In genomic region chr3:160577551-160578195, GRCh38 we compare ENCODE assay signal across 10 cellular contexts. TPM values are rescaled to one million over a fixed set of nuclear protein-coding genes. Genes with fewer than 3 reads are reported as not detected.
DNase-seq lines count a peak whose midpoint lies in the region; ATAC-seq and TF ChIP-seq lines count a peak whose summit lies in the region.
"Had no signal": no experiment of that assay in that cellular context is flagged by ENCODE, and none has a peak within 500 bp of the region (broad histone marks: within the 10 kb centered on the region; RNA-seq: fewer than 3 reads in every experiment).

No MANE protein-coding gene starts in this region.

- ATAC-seq in HCT116 (peak; percentile 91), GM18502 (IDR thresholded peaks at IDR 0.05; ENCODE audit: poor library complexity, unreplicated experiment) (no peak)

- peak; percentile 79 for TF ChIP-seq RAD21 in HCT116 (IDR thresholded peaks at IDR 0.05; ENCODE audit: low read depth)

- CTCF ChIA-PET in HCT116 (lab: Charles Lee), result interaction anchor here (0.6 to 0.7 kb wide), 2 partner anchors 9 to 367 kb away, joined by 3 read pairs; no protein-coding TSS in a partner anchor
- CTCF ChIA-PET in activated naive CD4-positive, alpha-beta T cell treated with anti-CD3 and anti-CD28 coated beads for 36 hours (lab: Charles Lee), result no interaction called here

- H3K27ac Mint-ChIP-seq in progenitor cell of endocrine pancreas, result no peak overlapping the region
- H3K27ac Mint-ChIP-seq in activated naive CD4-positive, alpha-beta T cell treated with anti-CD3 and anti-CD28 coated beads for 36 hours, result no peak overlapping the region
- H3K27ac Mint-ChIP-seq: activated CD4-positive, alpha-beta memory T cell treated with anti-CD3 and anti-CD28 coated beads for 36 hours; memory B cell had no signal

- H3K36me3 ChIP-seq in HCT116 (ENCODE audit: control insufficient read depth in 1 of 2, insufficient read depth in 2 of 2, low read length in 2 of 2) (no peaks in the 10 kb centered on the region), OCI-LY3 (replicated peaks; ENCODE audit: low read depth, low read length) (no peaks in the 10 kb centered on the region), fibroblast of lung (ENCODE audit: control insufficient read depth, insufficient read depth, low read length) (no peaks in the 10 kb centered on the region)

- intact Hi-C loops in HCT116 (cut with micrococcal nuclease), result loop anchor here (1.0 to 10.0 kb wide), 3 partner anchors 365 to 847 kb away; partner anchors contain the start of gene NMD3
- intact Hi-C loops in activated naive CD4-positive, alpha-beta T cell treated with anti-CD3 and anti-CD28 coated beads for 36 hours (cut with micrococcal nuclease), result no loop called here

- no peaks in the 10 kb centered on the region for H3K9me2 ChIP-seq in HCT116 (ENCODE audit: insufficient read depth)

- no peak overlapping the region for H3K9ac ChIP-seq in HCT116 (ENCODE audit: low read length)
- no peak overlapping the region for H3K9ac ChIP-seq in OCI-LY3 (ENCODE audit: low read length)
- no peak overlapping the region for H3K9ac ChIP-seq in fibroblast of lung (ENCODE audit: insufficient read depth, low read length)

- H3K4me1 Mint-ChIP-seq in progenitor cell of endocrine pancreas (ENCODE audit: low read depth), result no peaks in the 10 kb centered on the region
- H3K4me1 Mint-ChIP-seq in activated naive CD4-positive, alpha-beta T cell treated with anti-CD3 and anti-CD28 coated beads for 36 hours (ENCODE audit: low read depth), result no peaks in the 10 kb centered on the region
- H3K4me1 Mint-ChIP-seq: memory B cell had no signal

- H3K4me3 Mint-ChIP-seq in progenitor cell of endocrine pancreas (ENCODE audit: low read depth), result no peak overlapping the region
- no peak overlapping the region for H3K4me3 Mint-ChIP-seq in activated naive CD4-positive, alpha-beta T cell treated with anti-CD3 and anti-CD28 coated beads for 36 hours
- H3K4me3 Mint-ChIP-seq: activated CD4-positive, alpha-beta memory T cell treated with anti-CD3 and anti-CD28 coated beads for 36 hours; memory B cell had no signal

- no peaks in the 10 kb centered on the region for H3K27me3 ChIP-seq in HCT116 (ENCODE audit: insufficient read depth, low read length)
- no peaks in the 10 kb centered on the region for H3K27me3 ChIP-seq in OCI-LY3 (ENCODE audit: low read depth, low read length)
- peaks cover 2% of the 10 kb centered on the region for H3K27me3 ChIP-seq in fibroblast of lung (ENCODE audit: control insufficient read depth, insufficient read depth, low read length)

- no peak overlapping the region for H3K4me3 ChIP-seq in HCT116 (replicated peaks in 1 of 2; ENCODE audit: low read depth in 1 of 2, low read length in 2 of 2)
- H3K4me3 ChIP-seq in OCI-LY3 (ENCODE audit: low read length), result no peak overlapping the region
- no peak overlapping the region for H3K4me3 ChIP-seq in fibroblast of lung (replicated peaks in 1 of 4; ENCODE audit: control extremely low read depth in 1 of 4, insufficient read depth in 1 of 4, low read depth in 3 of 4, low read length in 4 of 4)

- no peaks in the 10 kb centered on the region for H3K4me1 ChIP-seq in HCT116 (ENCODE audit: control insufficient read depth in 1 of 2, insufficient read depth in 2 of 2, low read length in 2 of 2)
- H3K4me1 ChIP-seq in OCI-LY3 (ENCODE audit: low read length), result peaks cover 14% of the 10 kb centered on the region
- H3K4me1 ChIP-seq in fibroblast of lung (ENCODE audit: control insufficient read depth, extremely low read depth, insufficient read depth, low read length), result no peaks in the 10 kb centered on the region

- no peaks in the 10 kb centered on the region for H3K27me3 Mint-ChIP-seq in progenitor cell of endocrine pancreas
- H3K27me3 Mint-ChIP-seq in activated naive CD4-positive, alpha-beta T cell treated with anti-CD3 and anti-CD28 coated beads for 36 hours (ENCODE audit: low read depth), result peaks cover 18% of the 10 kb centered on the region

- peaks cover 1% of the 10 kb centered on the region for H3K36me3 Mint-ChIP-seq in progenitor cell of endocrine pancreas (ENCODE audit: insufficient read depth)
- H3K36me3 Mint-ChIP-seq in activated naive CD4-positive, alpha-beta T cell treated with anti-CD3 and anti-CD28 coated beads for 36 hours (ENCODE audit: low read depth), result peaks cover 2% of the 10 kb centered on the region

- H3K79me2 ChIP-seq in HCT116 (ENCODE audit: insufficient read depth, low read length), result no peaks in the 10 kb centered on the region
- no peaks in the 10 kb centered on the region for H3K79me2 ChIP-seq in OCI-LY3 (ENCODE audit: low read length)
- no peaks in the 10 kb centered on the region for H3K79me2 ChIP-seq in fibroblast of lung (ENCODE audit: control insufficient read depth, insufficient read depth, low read length)

- H3K4me2 ChIP-seq in HCT116 (ENCODE audit: low read length), result no peak overlapping the region
- no peak overlapping the region for H3K4me2 ChIP-seq in OCI-LY3 (ENCODE audit: low read length)
- H3K4me2 ChIP-seq in fibroblast of lung (ENCODE audit: extremely low read depth, insufficient read depth, low read length), result no peak overlapping the region

- no peak for TF ChIP-seq POLR2A in HCT116 (IDR thresholded peaks at IDR 0.05; ENCODE audit: borderline replicate concordance, extremely low read depth, insufficient read depth, insufficient read length)

- H3K9me3 ChIP-seq in HCT116 (ENCODE audit: control insufficient read depth in 1 of 2, insufficient read depth in 1 of 2, low read depth in 1 of 2, low read length in 2 of 2), result no peaks in the 10 kb centered on the region
- 0 out of 2 replicates have a peak, but pooled peaks cover 6% of the 10 kb centered on the region for H3K9me3 ChIP-seq in OCI-LY3 (ENCODE audit: insufficient read depth, low read length)
- H3K9me3 ChIP-seq in fibroblast of lung (ENCODE audit: control insufficient read depth, insufficient read depth, low read depth, low read length), result no peaks in the 10 kb centered on the region

- BruUV-seq in HCT116 (replicated peaks; lab: Mats Ljungman, UMichigan), result no TSS peak

- H4K20me1 ChIP-seq in HCT116 (ENCODE audit: insufficient read depth) (no peaks in the 10 kb centered on the region), OCI-LY3 (ENCODE audit: insufficient read depth, low read length) (no peaks in the 10 kb centered on the region), fibroblast of lung (ENCODE audit: control insufficient read depth, extremely low read depth, insufficient read depth, low read length) (no peaks in the 10 kb centered on the region)

- peak overlapping the region; percentile 81 for H2AFZ ChIP-seq in HCT116 (ENCODE audit: low read depth, low read length, poor library complexity, severe bottlenecking)
- no peak overlapping the region for H2AFZ ChIP-seq in OCI-LY3 (ENCODE audit: low read depth, low read length)
- no peak overlapping the region for H2AFZ ChIP-seq in fibroblast of lung (ENCODE audit: low read length)

- DNase-seq in HCT116 (ENCODE audit: low read depth, low spot score) (peak; percentile 23), fibroblast of lung (ENCODE audit: low read depth in 2 of 2) (peak; percentile 36 to 52), progenitor cell of endocrine pancreas (ENCODE audit: low spot score, unreplicated experiment) (no peak), NOMO-1 treated with DMSO at 0.1 percent for 48 hours (lab: John Stamatoyannopoulos, UW; ENCODE audit: unreplicated experiment) (no peak)
- no peak for DNase-seq in activated naive CD4-positive, alpha-beta T cell treated with anti-CD3 and anti-CD28 coated beads for 36 hours
- DNase-seq: activated CD4-positive, alpha-beta memory T cell treated with anti-CD3 and anti-CD28 coated beads for 36 hours; cortex of kidney had no signal

- POLR2A ChIA-PET in HCT116 (lab: Charles Lee), result no interaction called here

- peak; percentile 44 to 61 (median 60); a peak in 5 of 6 replicates for TF ChIP-seq CTCF in HCT116 (IDR thresholded peaks at IDR 0.05 in 2 of 3, conservative IDR thresholded peaks at IDR 0.05 in 1 of 3; ENCODE audit: borderline replicate concordance in 1 of 3, insufficient read depth in 1 of 3, low read depth in 2 of 3, low read length in 2 of 3)
- peak; percentile 50 for TF ChIP-seq CTCF in OCI-LY3 (IDR thresholded peaks at IDR 0.05; ENCODE audit: low read depth, low read length)
- TF ChIP-seq CTCF in fibroblast of lung (conservative IDR thresholded peaks at IDR 0.05 in 1 of 2, IDR thresholded peaks at IDR 0.05 in 1 of 2; ENCODE audit: low read depth in 1 of 2, low read length in 2 of 2), result no peak
- peak; percentile 25 for TF ChIP-seq CTCF in progenitor cell of endocrine pancreas (IDR thresholded peaks at IDR 0.05; ENCODE audit: unreplicated experiment)

- RAD21 ChIA-PET in HCT116 (lab: Charles Lee; ENCODE audit: low non-redundant PET in 1 of 2, low total read pairs in 2 of 2, uncharacterized antibody in 2 of 2, unreplicated experiment in 2 of 2), result no interaction called here

- H3K9me3 Mint-ChIP-seq in progenitor cell of endocrine pancreas (ENCODE audit: low read depth), result peaks cover 13% of the 10 kb centered on the region
- H3K9me3 Mint-ChIP-seq in activated naive CD4-positive, alpha-beta T cell treated with anti-CD3 and anti-CD28 coated beads for 36 hours, result peaks cover 8% of the 10 kb centered on the region

- no peak overlapping the region for H3K27ac ChIP-seq in HCT116 (ENCODE audit: low read depth, low read length)
- H3K27ac ChIP-seq in OCI-LY3 (ENCODE audit: low read length), result no peak overlapping the region
- no peak overlapping the region for H3K27ac ChIP-seq in fibroblast of lung (ENCODE audit: insufficient read depth, low read length)

TF ChIP-seq in HCT116, 20 proteins besides CTCF, POLR2A, EP300 and RAD21 (continues in another document):
- no peak for TF ChIP-seq ZFX (IDR thresholded peaks at IDR 0.05)

RNA-seq across cellular contexts. Expression of gene KPNA4, which starts 12.3 kb away (rescaled TPM):
- total RNA-seq in HCT116 (2021; ENCODE audit: unreplicated experiment), result 43.1 TPM
- 8.0 and 10.1 TPM in 2 replicates for polyA plus RNA-seq in HCT116 (2012)
- 34.7 and 38.8 TPM in 2 replicates for total RNA-seq in fibroblast of lung
- 33.0 and 36.6 TPM in 2 replicates for polyA plus RNA-seq in fibroblast of lung
- polyA plus RNA-seq in fibroblast of lung (2012), result 24.8 and 24.9 TPM in 2 replicates
- 17.0 and 20.2 TPM in 2 replicates for polyA minus RNA-seq in fibroblast of lung (ENCODE audit: low replicate concordance)
- 56.5 and 59.1 TPM in 2 replicates for total RNA-seq in progenitor cell of endocrine pancreas
- 10 to 100 TPM; 43.2 to 59.4 TPM for total RNA-seq in activated naive CD4-positive, alpha-beta T cell treated with anti-CD3 and anti-CD28 coated beads for 36 hours

Comparison
In these comparisons a context has a peak if more than half of its experiments do, and no peak if none do; other contexts are left out.
1. DNase-seq: peak in HCT116 (single experiment) and fibroblast of lung (2 of 2); none in progenitor cell of endocrine pancreas (single experiment), NOMO-1 treated with DMSO at 0.1 percent for 48 hours (single experiment) and activated naive CD4-positive, alpha-beta T cell treated with anti-CD3 and anti-CD28 coated beads for 36 hours (single experiment).
2. CTCF ChIP-seq: peak in HCT116 (3 of 3), OCI-LY3 (single experiment) and progenitor cell of endocrine pancreas (single experiment); none in fibroblast of lung (0 of 2).